31 cellular contexts compared by ENCODE assay signal in genomic region chr11:68759991-68760390, GRCh38. TPM values are rescaled to one million over a fixed set of nuclear protein-coding genes. Genes with fewer than 3 reads are reported as not detected.
"Had no signal": no experiment of that assay in that cellular context is flagged by ENCODE, and none has a peak within 500 bp of the region (broad histone marks: within the 10 kb centered on the region; RNA-seq: fewer than 3 reads in every experiment).

No MANE protein-coding gene starts in this region.

- H3K4me3 Mint-ChIP-seq: naive B cell; naive thymus-derived CD8-positive, alpha-beta T cell; natural killer cell treated with Interleukin-12 subunit alpha and Interleukin-12 subunit beta and Interleukin-15 and Interleukin-18, amount 100 ng/mL, for 72 hours; stimulated activated memory B cell treated with anti-CD40 and anti-IgM and Interleukin-4, amounts not matched to agents 10 μg/mL and 1 μg/mL and 100 μg/mL, for 72 hours; stimulated activated naive CD8-positive, alpha-beta T cell treated with anti-CD3 and anti-CD28 coated beads, Interleukin-15, amount 100 ng/mL, for 72 hours; type B pancreatic cell had no signal

- H3K79me2 ChIP-seq: parathyroid adenoma had no signal

- H3K27ac Mint-ChIP-seq: naive B cell; natural killer cell treated with Interleukin-12 subunit alpha and Interleukin-12 subunit beta and Interleukin-15 and Interleukin-18, amount 100 ng/mL, for 72 hours; progenitor cell of endocrine pancreas; stimulated activated memory B cell treated with anti-CD40 and anti-IgM and Interleukin-4, amounts not matched to agents 10 μg/mL and 1 μg/mL and 100 μg/mL, for 72 hours; type B pancreatic cell had no signal

- H3K9ac ChIP-seq: parathyroid adenoma had no signal

- H3K9me3 ChIP-seq: ovary, psoas muscle, right lobe of liver, sigmoid colon, suprapubic skin, testis, tibial artery, transverse colon, upper lobe of right lung, uterus had no signal

- H3K27ac ChIP-seq: ovary, parathyroid adenoma, psoas muscle, right lobe of liver, sigmoid colon, suprapubic skin, testis, tibial artery, transverse colon, upper lobe of right lung, uterus had no signal

- H3K4me1 Mint-ChIP-seq: stimulated activated memory B cell treated with anti-CD40 and anti-IgM and Interleukin-4, amounts not matched to agents 10 μg/mL and 1 μg/mL and 100 μg/mL, for 72 hours; stimulated activated naive CD8-positive, alpha-beta T cell treated with anti-CD3 and anti-CD28 coated beads, Interleukin-15, amount 100 ng/mL, for 72 hours had no signal

- H3K4me3 ChIP-seq: ovary, psoas muscle, right lobe of liver, sigmoid colon, suprapubic skin, testis, tibial artery, transverse colon, upper lobe of right lung, uterus had no signal

- H3K36me3 ChIP-seq: ovary, uterus had no signal

- H3K36me3 Mint-ChIP-seq: type B pancreatic cell had no signal

- H3K9me3 Mint-ChIP-seq: naive B cell; naive thymus-derived CD8-positive, alpha-beta T cell; natural killer cell treated with Interleukin-12 subunit alpha and Interleukin-12 subunit beta and Interleukin-15 and Interleukin-18, amount 100 ng/mL, for 72 hours; stimulated activated memory B cell treated with anti-CD40 and anti-IgM and Interleukin-4, amounts not matched to agents 10 μg/mL and 1 μg/mL and 100 μg/mL, for 72 hours; stimulated activated naive CD8-positive, alpha-beta T cell treated with anti-CD3 and anti-CD28 coated beads, Interleukin-15, amount 100 ng/mL, for 72 hours; type B pancreatic cell had no signal

- H3K27me3 ChIP-seq: ovary, right lobe of liver, sigmoid colon, suprapubic skin, testis, tibial artery, transverse colon, upper lobe of right lung, uterus had no signal

- H3K4me1 ChIP-seq: parathyroid adenoma, psoas muscle, right lobe of liver, sigmoid colon, suprapubic skin, testis, tibial artery, transverse colon, upper lobe of right lung, uterus had no signal

- H2AFZ ChIP-seq: parathyroid adenoma had no signal

- DNase-seq: naive B cell; naive thymus-derived CD8-positive, alpha-beta T cell; occipital lobe; ovary; psoas muscle; right cardiac atrium; right lobe of liver; sigmoid colon; small intestine; stimulated activated CD4-positive, alpha-beta T cell treated with anti-CD3 and anti-CD28 coated beads, Interleukin-1b, Interleukin-23, amount 100 ng/mL, for 48 hours; stimulated activated CD4-positive, alpha-beta T cell treated with anti-CD3 and anti-CD28 coated beads, Interleukin-4, amount 100 ng/mL, for 1 hour; stimulated activated CD4-positive, alpha-beta T cell treated with anti-CD3 and anti-CD28 coated beads, Interleukin-4, amount 100 ng/mL, for 4 hours; stimulated activated CD8-positive, alpha-beta memory T cell treated with anti-CD3 and anti-CD28 coated beads, Interleukin-4, amount 100 ng/mL, for 48 hours; stimulated activated naive CD4-positive, alpha-beta T cell; stimulated activated naive CD8-positive, alpha-beta T cell treated with anti-CD3 and anti-CD28 coated beads, Interleukin-15, amount 100 ng/mL, for 72 hours; stimulated activated naive CD8-positive, alpha-beta T cell treated with anti-CD3 and anti-CD28 coated beads, Interleukin-15, Interleukin-2, amounts not matched to agents 100 U/mL and 50 U/mL, for 24 hours; substantia nigra; testis; tibial artery; transverse colon; upper lobe of right lung; uterus had no signal

- H3K27me3 Mint-ChIP-seq: naive B cell; naive thymus-derived CD8-positive, alpha-beta T cell; natural killer cell treated with Interleukin-12 subunit alpha and Interleukin-12 subunit beta and Interleukin-15 and Interleukin-18, amount 100 ng/mL, for 72 hours; stimulated activated memory B cell treated with anti-CD40 and anti-IgM and Interleukin-4, amounts not matched to agents 10 μg/mL and 1 μg/mL and 100 μg/mL, for 72 hours; stimulated activated naive CD8-positive, alpha-beta T cell treated with anti-CD3 and anti-CD28 coated beads, Interleukin-15, amount 100 ng/mL, for 72 hours; type B pancreatic cell had no signal

RNA-seq across cellular contexts. Expression of gene TESMIN, which starts 8.7 kb away (rescaled TPM):
- total RNA-seq: osteoblast, sigmoid colon, skeletal muscle tissue had no signal
- polyA plus RNA-seq: neural cell had no signal
